In genomic region chr12:51217968-51218606, GRCh38 we compare ENCODE assay signal across 8 cellular contexts. TPM values are rescaled to one million over a fixed set of nuclear protein-coding genes. Genes with fewer than 3 reads are reported as not detected.
DNase-seq lines count a peak whose midpoint lies in the region; ATAC-seq and TF ChIP-seq lines count a peak whose summit lies in the region.

Gene POU6F1, minus strand, starts transcription at chr12:51218062. Its CDS starts 11,226 bp downstream, at chr12:51206836.

- WGBS in testis, 2 donors: 0% methylated on average over 25 to 34 of the region's 35 CpGs

- H3K4me1 ChIP-seq in testis: no peaks in the 10 kb centered on the region

- TF ChIP-seq POLR2A in testis (IDR thresholded peaks at IDR 0.05): no peak

- peak; percentile 61 for ATAC-seq in GM21825 (IDR thresholded peaks at IDR 0.05; ENCODE audit: unreplicated experiment)

- no peaks in the 10 kb centered on the region for H3K9me3 ChIP-seq in testis

- DNase-seq in ELF-1 (ENCODE audit: low read depth, low spot score) (peak; percentile 83), Kasumi-1 (lab: John Stamatoyannopoulos, UW) (peak; percentile 47 to 60), SIG-M5 treated with dmso at 0.1 percent for 504 hours (lab: John Stamatoyannopoulos, UW; ENCODE audit: unreplicated experiment) (peak; percentile 72), glomerular visceral epithelial cell (ENCODE audit: extremely low spot score) (peak; percentile 81), occipital lobe (lab: John Stamatoyannopoulos, UW) (peak; percentile 63), testis (peak; percentile 51)
- DNase-seq in activated naive CD4-positive, alpha-beta T cell treated with anti-CD3 and anti-CD28 coated beads, Interleukin-2, amount 50 U/mL, for 16 hours: peak; percentile 72

- H3K36me3 ChIP-seq in testis (ENCODE audit: low read depth, missing control alignments): no peaks in the 10 kb centered on the region

- peak within 1 kb of the TSS; percentile 95 for H3K27ac ChIP-seq in testis

- intact Hi-C loops in testis (cut with DNase I; ENCODE audit: low total_unique reads): no loop called here

- peak; percentile 19 to 57 (median 45) for TF ChIP-seq CTCF in testis (IDR thresholded peaks at IDR 0.05)

- H3K27me3 ChIP-seq in testis: no peaks in the 10 kb centered on the region

- peak within 1 kb of the TSS; percentile 84 to 91 for H3K4me3 ChIP-seq in testis

RNA-seq across cellular contexts. Expression of gene POU6F1, which starts in this region (rescaled TPM):
- total RNA-seq in occipital lobe (14.5 TPM), testis (1 to 10 TPM; 7.5 to 7.6 TPM)
- 4.4 TPM for polyA plus RNA-seq in testis (ENCODE audit: insufficient read depth, low read depth, low replicate concordance)

Comparison
In these comparisons a context has a peak if more than half of its experiments do, and no peak if none do; other contexts are left out.
1. Peak in every context shown above with its lines: DNase-seq, ATAC-seq, H3K4me3 ChIP-seq and H3K27ac ChIP-seq.